Comparison of ENCODE assay signal across 25 cellular contexts in genomic region chr3:170528731-170529130, GRCh38. TPM values are rescaled to one million over a fixed set of nuclear protein-coding genes. Genes with fewer than 3 reads are reported as not detected.
DNase-seq lines count a peak whose midpoint lies in the region; ATAC-seq, FAIRE-seq and TF ChIP-seq lines count a peak whose summit lies in the region.
"Had no signal": no experiment of that assay in that cellular context is flagged by ENCODE, and none has a peak within 500 bp of the region (broad histone marks: within the 10 kb centered on the region; RNA-seq: fewer than 3 reads in every experiment).

No MANE protein-coding gene starts in this region.

- H3K36me3 Mint-ChIP-seq in glutamatergic neuron (ENCODE audit: unreplicated experiment) = no peaks in the 10 kb centered on the region
- H3K36me3 Mint-ChIP-seq: CD8-positive, alpha-beta T cell; T-cell had no signal

- H3K27me3 ChIP-seq in K562 (ENCODE audit: control insufficient read depth in 2 of 2, insufficient read depth in 2 of 2, low read length in 2 of 2) = no peaks in the 10 kb centered on the region; a peak in 1 of 5 replicates
- H3K27me3 ChIP-seq: BLaER1 treated with 17β-estradiol and CSF1 and Interleukin-3, amounts not matched to agents 10 nM and 100 nM; Peyer's patch had no signal

- H3K4me3 ChIP-seq in K562 = no peak overlapping the region
- H3K4me3 ChIP-seq: BLaER1 treated with 17β-estradiol and CSF1 and Interleukin-3, amounts not matched to agents 10 nM and 100 nM; Peyer's patch had no signal

- ATAC-seq in K562 (no peak), GM21423 (IDR thresholded peaks at IDR 0.05; ENCODE audit: unreplicated experiment) (no peak)
- ATAC-seq: CD8-positive, alpha-beta T cell; HepG2; T-cell had no signal

- POLR2A ChIA-PET in K562 (lab: Yijun Ruan, JAX) = no interaction called here

- TF ChIP-seq RAD21 in K562 (CRISPR knock-in tag; conservative IDR thresholded peaks at IDR 0.05 in 1 of 2, IDR thresholded peaks at IDR 0.05 in 1 of 2) = no peak

- no TSS peak for BruUV-seq in K562 (replicated peaks; lab: Mats Ljungman, UMichigan)

- H3K27me3 Mint-ChIP-seq in glutamatergic neuron (ENCODE audit: unreplicated experiment) = no peaks in the 10 kb centered on the region

- H3K9me3 Mint-ChIP-seq in glutamatergic neuron (ENCODE audit: unreplicated experiment) = peaks cover 3% of the 10 kb centered on the region
- H3K9me3 Mint-ChIP-seq: CD8-positive, alpha-beta T cell; T-cell; T-helper 2 cell treated with Interferon-gamma antibody and Interleukin-4, amounts not matched to agents 5 μg/mL and 100 μg/mL, for 36 hours had no signal

- TF ChIP-seq EP300 in K562 (IDR thresholded peaks at IDR 0.05; ENCODE audit: low read length) = no peak

- TF ChIP-seq POLR2A in K562 (conservative IDR thresholded peaks at IDR 0.05) (no peak), GM12892 (IDR thresholded peaks at IDR 0.05; ENCODE audit: low read depth, low read length) (no peak)

- H3K4me3 Mint-ChIP-seq in glutamatergic neuron (ENCODE audit: unreplicated experiment) = no peak overlapping the region
- H3K4me3 Mint-ChIP-seq: CD8-positive, alpha-beta T cell; T-cell; T-helper 2 cell treated with Interferon-gamma antibody and Interleukin-4, amounts not matched to agents 5 μg/mL and 100 μg/mL, for 36 hours had no signal

- H3K9me1 ChIP-seq in K562 (ENCODE audit: control insufficient read depth, insufficient read depth, low read length) = no peaks in the 10 kb centered on the region

- intact Hi-C loops in K562 (cut with micrococcal nuclease) = no loop called here

- FAIRE-seq in K562 (lab: Jason Lieb, UNC) (no peak), GM12892 (lab: Jason Lieb, UNC) (no peak)
- FAIRE-seq: H54, HepG2 had no signal

- no peak overlapping the region for H3K9ac ChIP-seq in K562 (ENCODE audit: insufficient read depth in 1 of 2, low read depth in 2 of 2, low read length in 2 of 2)
- H3K9ac ChIP-seq: BLaER1 treated with 17β-estradiol and CSF1 and Interleukin-3, amounts not matched to agents 10 nM and 100 nM had no signal

- CTCF ChIA-PET in K562 (lab: Yijun Ruan, JAX; ENCODE audit: low intra/inter-chr PET ratio) = no interaction called here

- peaks cover 2% of the 10 kb centered on the region for H3K4me1 Mint-ChIP-seq in glutamatergic neuron (ENCODE audit: low read depth, unreplicated experiment)
- H3K4me1 Mint-ChIP-seq: T-cell had no signal

- WGBS in K562 (ENCODE audit: insufficient coverage, low coverage, missing lambda C conversion rate) = 23% methylated on average over 7 of the region's 8 CpGs

- no peak for TF ChIP-seq CTCF in K562 (IDR thresholded peaks at IDR 0.05 in 2 of 3, conservative IDR thresholded peaks at IDR 0.05 in 1 of 3; ENCODE audit: insufficient read depth in 2 of 3, low read depth in 1 of 3, low read length in 3 of 3)
- no peak for TF ChIP-seq CTCF in glutamatergic neuron (IDR thresholded peaks at IDR 0.05; ENCODE audit: partially characterized antibody, unreplicated experiment)

- no peaks in the 10 kb centered on the region for H3K36me3 ChIP-seq in K562 (ENCODE audit: control insufficient read depth, insufficient read depth, low read length)
- H3K36me3 ChIP-seq: BLaER1 treated with 17β-estradiol and CSF1 and Interleukin-3, amounts not matched to agents 10 nM and 100 nM; Peyer's patch had no signal

- H3K9me3 ChIP-seq in K562 (replicated peaks; ENCODE audit: control insufficient read depth, insufficient read depth, low read depth, low read length) = no peaks in the 10 kb centered on the region
- H3K9me3 ChIP-seq: BLaER1 treated with 17β-estradiol and CSF1 and Interleukin-3, amounts not matched to agents 10 nM and 100 nM; Peyer's patch had no signal

- H2AFZ ChIP-seq in K562 (ENCODE audit: low read depth, low read length) = 0 out of 2 replicates have a peak overlapping the region, but pooled peaks have one; percentile 12

- H3K27ac Mint-ChIP-seq in glutamatergic neuron (ENCODE audit: unreplicated experiment) = no peak overlapping the region
- H3K27ac Mint-ChIP-seq: CD8-positive, alpha-beta T cell; T-cell; T-helper 2 cell treated with Interferon-gamma antibody and Interleukin-4, amounts not matched to agents 5 μg/mL and 100 μg/mL, for 36 hours had no signal

- peak in 2 of 3 experiments; percentile 16 to 68 for DNase-seq in NCI-H1417 (lab: John Stamatoyannopoulos, UW)
- DNase-seq in NCI-H1417 treated with DMSO at 0.1 percent for 48 hours (lab: John Stamatoyannopoulos, UW) = no peak
- DNase-seq in NCI-H446 treated with DMSO at 0.1 percent for 48 hours (lab: John Stamatoyannopoulos, UW) = peak; percentile 60
- no peak for DNase-seq in K562 (ENCODE audit: extremely low read depth in 1 of 4, low spot score in 3 of 4)
- no peak for DNase-seq in glutamatergic neuron
- DNase-seq in GM12892 (ENCODE audit: insufficient read length) = no peak
- DNase-seq: 8988T; CD8-positive, alpha-beta T cell; GDM1; KBM-7; NCI-H1092; NCI-H187; NCI-H2107; NCI-H345; NCI-H748 treated with DMSO at 0.1 percent for 48 hours; Peyer's patch; T-cell had no signal

- H3K4me2 ChIP-seq in K562 (ENCODE audit: insufficient read depth, low read length) = no peak overlapping the region
- H3K4me2 ChIP-seq: BLaER1 treated with 17β-estradiol and CSF1 and Interleukin-3, amounts not matched to agents 10 nM and 100 nM had no signal

- H3K27ac ChIP-seq in K562 (ENCODE audit: extremely low read depth, low read depth, low read length) = no peak overlapping the region
- H3K27ac ChIP-seq: BLaER1 treated with 17β-estradiol and CSF1 and Interleukin-3, amounts not matched to agents 10 nM and 100 nM; HL-60; Peyer's patch had no signal

- H3K4me1 ChIP-seq in K562 (replicated peaks in 1 of 2; ENCODE audit: control insufficient read depth in 2 of 2, insufficient read depth in 2 of 2, low read length in 2 of 2) = peaks cover 3% of the 10 kb centered on the region in 2 experiments; a peak in 3 of 5 replicates
- H3K4me1 ChIP-seq: Peyer's patch had no signal

- H3K79me2 ChIP-seq in K562 (ENCODE audit: control insufficient read depth, insufficient read depth, low read length) = no peaks in the 10 kb centered on the region

- no peaks in the 10 kb centered on the region for H4K20me1 ChIP-seq in K562 (replicated peaks; ENCODE audit: control insufficient read depth, insufficient read depth, low read length)
- H4K20me1 ChIP-seq: BLaER1 treated with 17β-estradiol and CSF1 and Interleukin-3, amounts not matched to agents 10 nM and 100 nM had no signal

- in situ Hi-C loops in K562 (cut with MboI) = no loop called here

TF ChIP-seq in K562, 482 proteins besides CTCF, POLR2A, EP300 and RAD21 (continues in another document):
- no peak for TF ChIP-seq CEBPZ (IDR thresholded peaks at IDR 0.05; ENCODE audit: borderline replicate concordance, low read depth, low read length)
- no peak for TF ChIP-seq STAT5B (CRISPR knock-in tag; IDR thresholded peaks at IDR 0.05)

RNA-seq across cellular contexts. Expression of gene SLC7A14, which starts 57.1 kb away (rescaled TPM):
- total RNA-seq in K562 (2011; cell fraction: chromatin; rRNA removed; ENCODE audit: low replicate concordance) = not detected in 2 replicates
- total RNA-seq in K562 (2011; cell fraction: nucleolus; rRNA removed) = not detected in 2 replicates
- total RNA-seq in K562 (2011; cell fraction: nucleoplasm; rRNA removed) = not detected in 2 replicates
- total RNA-seq in K562 (2014; rRNA removed) = not detected in 2 replicates
- not detected in 2 replicates for total RNA-seq in K562 (2014; rRNA removed; fragmentation: Illumina TruSeq; extraction: Trizol)
- total RNA-seq in K562 (2015; rRNA removed; fragmentation: Illumina TruSeq; extraction: Trizol) = not detected in 2 replicates
- total RNA-seq in K562 (2021) = not detected in 2 replicates
- polyA plus RNA-seq in K562 (2011; rRNA removed) = not detected in 2 replicates
- polyA plus RNA-seq in K562 (2011; cell fraction: cytosol; rRNA removed) = not detected in 2 replicates
- polyA plus RNA-seq in K562 (2011; cell fraction: nucleus; rRNA removed) = not detected in 2 replicates
- not detected in 2 replicates for polyA plus RNA-seq in K562 (2012)
- not detected in 2 replicates for polyA plus RNA-seq in K562 (2014; fragmentation: Illumina TruSeq; extraction: Trizol)
- not detected for polyA plus RNA-seq in K562 (2014; fragmentation: Nextera tagmentation; extraction: Ambion mirVana)
- polyA plus RNA-seq in K562 (2014; rRNA removed) = not detected in 2 replicates
- polyA minus RNA-seq in K562 (2011; rRNA and poly(A)+ RNA removed) = under 0.01 TPM in 1 of 2 replicates, not detected in the other
- polyA minus RNA-seq in K562 (2011; cell fraction: cytosol; rRNA and poly(A)+ RNA removed) = not detected in 2 replicates
- not detected in 2 replicates for polyA minus RNA-seq in K562 (2011; cell fraction: nucleus; rRNA and poly(A)+ RNA removed)
- 6.2 TPM for total RNA-seq in glutamatergic neuron (ENCODE audit: unreplicated experiment)
- not detected for polyA plus RNA-seq in GM12892 (2012; ENCODE audit: missing spikeins)
- total RNA-seq: CD8-positive, alpha-beta T cell; HepG2; HT-29; OCI-LY7; T-cell had no signal
- polyA plus RNA-seq: HepG2 had no signal

Comparison
In these comparisons a context has a peak if more than half of its experiments do, and no peak if none do; other contexts are left out.
1. DNase-seq: peak in NCI-H1417 (2 of 3) and NCI-H446 treated with DMSO at 0.1 percent for 48 hours (single experiment); none in NCI-H1417 treated with DMSO at 0.1 percent for 48 hours (single experiment), K562 (0 of 4), glutamatergic neuron (single experiment) and GM12892 (single experiment).